In the genomic region with DNA sequence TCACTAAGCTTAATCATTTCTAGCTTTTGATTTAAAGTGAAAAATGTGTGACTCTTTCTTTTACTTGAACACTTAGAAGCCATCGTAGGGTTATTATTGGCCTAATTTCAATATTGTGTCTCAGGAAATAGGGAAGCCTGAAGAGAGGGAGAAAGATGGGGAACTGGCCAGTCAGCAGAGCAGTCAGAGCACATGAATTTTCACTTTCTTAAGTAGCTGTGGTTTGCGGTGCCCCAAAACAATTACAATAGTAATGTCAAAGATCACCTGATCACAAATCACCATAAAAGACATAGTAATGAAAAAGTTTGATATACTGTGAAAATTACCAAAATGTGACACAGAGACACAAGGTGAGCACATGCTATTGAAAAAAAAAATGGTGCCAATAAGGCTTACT, we compare ENCODE assay signal across 22 cellular contexts. TPM values are rescaled to one million over a fixed set of nuclear protein-coding genes. Genes with fewer than 3 reads are reported as not detected.
DNase-seq lines count a peak whose midpoint lies in the region; ATAC-seq and TF ChIP-seq lines count a peak whose summit lies in the region.
"Had no signal": no experiment of that assay in that cellular context is flagged by ENCODE, and none has a peak within 500 bp of the region (broad histone marks: within the 10 kb centered on the region; RNA-seq: fewer than 3 reads in every experiment).

No MANE protein-coding gene starts in this region.

- H3K4me1 Mint-ChIP-seq in CD14-positive monocyte: peaks cover 5% of the 10 kb centered on the region
- H3K4me1 Mint-ChIP-seq in activated T-helper 1 cell treated with anti-CD3 and anti-CD28 coated beads, Interleukin-12 subunit alpha, Interleukin-12 subunit beta, Interleukin-2, Interleukin-4 antibody, amounts not matched to agents 30 ng/mL and 10 ng/mL and 1 ng/mL, durations not matched to agents 14 hours and 24 hours and 36 hours (ENCODE audit: low read depth): peaks cover 12% of the 10 kb centered on the region
- H3K4me1 Mint-ChIP-seq in glutamatergic neuron (ENCODE audit: low read depth, unreplicated experiment): peaks cover 2% of the 10 kb centered on the region

- no peak for DNase-seq in CD14-positive monocyte (ENCODE audit: low spot score)
- DNase-seq in activated T-helper 1 cell treated with anti-CD3 and anti-CD28 coated beads, Interleukin-12 subunit alpha, Interleukin-12 subunit beta, Interleukin-2, Interleukin-4 antibody, amounts not matched to agents 30 ng/mL and 10 ng/mL and 1 ng/mL, durations not matched to agents 14 hours and 24 hours and 36 hours (ENCODE audit: low spot score): no peak
- DNase-seq in glutamatergic neuron: no peak
- no peak for DNase-seq in left colon
- DNase-seq in NCI-H2029 (lab: John Stamatoyannopoulos, UW): no peak
- DNase-seq: activated naive CD8-positive, alpha-beta T cell treated with anti-CD3 and anti-CD28 coated beads for 36 hours; MG63; naive thymus-derived CD8-positive, alpha-beta T cell; NCI-H146; NCI-H2171 treated with DMSO at 0.1 percent for 48 hours; NCI-H69; pancreas; uterus had no signal

- intact Hi-C loops in CD14-positive monocyte (cut with micrococcal nuclease): no loop called here
- intact Hi-C loops in activated T-helper 1 cell treated with anti-CD3 and anti-CD28 coated beads, Interleukin-12 subunit alpha, Interleukin-12 subunit beta, Interleukin-2, Interleukin-4 antibody, amounts not matched to agents 30 ng/mL and 10 ng/mL and 1 ng/mL, durations not matched to agents 14 hours and 24 hours and 36 hours (cut with micrococcal nuclease): no loop called here
- intact Hi-C loops in left colon (cut with DNase I, micrococcal nuclease): no loop called here

- ATAC-seq in GM18909 (IDR thresholded peaks at IDR 0.05; ENCODE audit: poor library complexity, unreplicated experiment): peak; percentile 86
- peak; percentile 80 for ATAC-seq in HG02885 (IDR thresholded peaks at IDR 0.05; ENCODE audit: poor library complexity, unreplicated experiment)
- ATAC-seq in GM18907 (IDR thresholded peaks at IDR 0.05; ENCODE audit: unreplicated experiment): no peak
- no peak for ATAC-seq in left colon
- ATAC-seq: A549; activated CD4-positive, CD25-positive, alpha-beta regulatory T cell treated with anti-CD3 and anti-CD28 coated beads, Interleukin-2, amount 50 U/mL, for 24 hours; naive thymus-derived CD8-positive, alpha-beta T cell; pancreas; Right ventricle myocardium inferior; sciatic nerve had no signal

- peaks cover 0 to 2% (median 0%) of the 10 kb centered on the region in 7 donors for H3K9me3 Mint-ChIP-seq in CD14-positive monocyte
- H3K9me3 Mint-ChIP-seq in activated T-helper 1 cell treated with anti-CD3 and anti-CD28 coated beads, Interleukin-12 subunit alpha, Interleukin-12 subunit beta, Interleukin-2, Interleukin-4 antibody, amounts not matched to agents 30 ng/mL and 10 ng/mL and 1 ng/mL, durations not matched to agents 14 hours and 24 hours and 36 hours: no peaks in the 10 kb centered on the region
- H3K9me3 Mint-ChIP-seq in glutamatergic neuron (ENCODE audit: unreplicated experiment): no peaks in the 10 kb centered on the region
- H3K9me3 Mint-ChIP-seq: activated naive CD8-positive, alpha-beta T cell treated with anti-CD3 and anti-CD28 coated beads for 36 hours; naive thymus-derived CD8-positive, alpha-beta T cell had no signal

- H3K36me3 Mint-ChIP-seq in CD14-positive monocyte: peaks cover 58 to 67% of the 10 kb centered on the region in 2 donors
- peaks cover 46% of the 10 kb centered on the region for H3K36me3 Mint-ChIP-seq in activated T-helper 1 cell treated with anti-CD3 and anti-CD28 coated beads, Interleukin-12 subunit alpha, Interleukin-12 subunit beta, Interleukin-2, Interleukin-4 antibody, amounts not matched to agents 30 ng/mL and 10 ng/mL and 1 ng/mL, durations not matched to agents 14 hours and 24 hours and 36 hours (ENCODE audit: low read depth)
- no peaks in the 10 kb centered on the region for H3K36me3 Mint-ChIP-seq in glutamatergic neuron (ENCODE audit: unreplicated experiment)

- no peak overlapping the region for H3K4me3 Mint-ChIP-seq in CD14-positive monocyte
- no peak overlapping the region for H3K4me3 Mint-ChIP-seq in activated T-helper 1 cell treated with anti-CD3 and anti-CD28 coated beads, Interleukin-12 subunit alpha, Interleukin-12 subunit beta, Interleukin-2, Interleukin-4 antibody, amounts not matched to agents 30 ng/mL and 10 ng/mL and 1 ng/mL, durations not matched to agents 14 hours and 24 hours and 36 hours
- no peak overlapping the region for H3K4me3 Mint-ChIP-seq in glutamatergic neuron (ENCODE audit: unreplicated experiment)
- H3K4me3 Mint-ChIP-seq: activated naive CD8-positive, alpha-beta T cell treated with anti-CD3 and anti-CD28 coated beads for 36 hours; naive thymus-derived CD8-positive, alpha-beta T cell had no signal

- H3K27me3 Mint-ChIP-seq in CD14-positive monocyte (ENCODE audit: low read depth in 3 of 3) (no peaks in the 10 kb centered on the region), glutamatergic neuron (ENCODE audit: unreplicated experiment) (no peaks in the 10 kb centered on the region)
- no peaks in the 10 kb centered on the region for H3K27me3 Mint-ChIP-seq in activated T-helper 1 cell treated with anti-CD3 and anti-CD28 coated beads, Interleukin-12 subunit alpha, Interleukin-12 subunit beta, Interleukin-2, Interleukin-4 antibody, amounts not matched to agents 30 ng/mL and 10 ng/mL and 1 ng/mL, durations not matched to agents 14 hours and 24 hours and 36 hours (ENCODE audit: insufficient read depth)
- H3K27me3 Mint-ChIP-seq: activated naive CD8-positive, alpha-beta T cell treated with anti-CD3 and anti-CD28 coated beads for 36 hours; naive thymus-derived CD8-positive, alpha-beta T cell had no signal

- TF ChIP-seq CTCF in CD14-positive monocyte (IDR thresholded peaks at IDR 0.05): no peak
- no peak for TF ChIP-seq CTCF in glutamatergic neuron (IDR thresholded peaks at IDR 0.05; ENCODE audit: partially characterized antibody, unreplicated experiment)

- H3K27ac Mint-ChIP-seq in CD14-positive monocyte (peak overlapping the region in 5 of 7 donors; percentile 24 to 70 (median 59)), glutamatergic neuron (ENCODE audit: unreplicated experiment) (no peak overlapping the region)
- peak overlapping the region; percentile 11 for H3K27ac Mint-ChIP-seq in activated T-helper 1 cell treated with anti-CD3 and anti-CD28 coated beads, Interleukin-12 subunit alpha, Interleukin-12 subunit beta, Interleukin-2, Interleukin-4 antibody, amounts not matched to agents 30 ng/mL and 10 ng/mL and 1 ng/mL, durations not matched to agents 14 hours and 24 hours and 36 hours
- H3K27ac Mint-ChIP-seq: activated naive CD8-positive, alpha-beta T cell treated with anti-CD3 and anti-CD28 coated beads for 36 hours had no signal

RNA-seq across cellular contexts. Expression of gene CENPC, which starts 45.5 kb away (rescaled TPM):
- polyA plus RNA-seq in CD14-positive monocyte: 1 to 10 TPM; 6.3 to 7.2 TPM
- 27.7 and 29.2 TPM in 2 replicates for total RNA-seq in activated T-helper 1 cell treated with anti-CD3 and anti-CD28 coated beads, Interleukin-12 subunit alpha, Interleukin-12 subunit beta, Interleukin-2, Interleukin-4 antibody, amounts not matched to agents 30 ng/mL and 10 ng/mL and 1 ng/mL, durations not matched to agents 14 hours and 24 hours and 36 hours
- 32.1 TPM for total RNA-seq in glutamatergic neuron (ENCODE audit: unreplicated experiment)
- total RNA-seq in left colon: 10 to 100 TPM; 14.7 to 16.7 TPM

RNA-seq across cellular contexts. Expression of gene STAP1, which starts 58.7 kb away (rescaled TPM):
- under 1 TPM in 1 of 2 donors, not detected in 1; 0.14 TPM for polyA plus RNA-seq in CD14-positive monocyte
- total RNA-seq in activated T-helper 1 cell treated with anti-CD3 and anti-CD28 coated beads, Interleukin-12 subunit alpha, Interleukin-12 subunit beta, Interleukin-2, Interleukin-4 antibody, amounts not matched to agents 30 ng/mL and 10 ng/mL and 1 ng/mL, durations not matched to agents 14 hours and 24 hours and 36 hours: 19.2 and 19.7 TPM in 2 replicates
- not detected for total RNA-seq in glutamatergic neuron (ENCODE audit: unreplicated experiment)
- under 1 TPM; 0.24 to 0.84 TPM for total RNA-seq in left colon
- total RNA-seq: fibroblast of lung, H1, Right ventricle myocardium inferior had no signal
- polyA plus RNA-seq: A549, fibroblast of lung, H1 had no signal

Comparison
In these comparisons a context has a peak if more than half of its experiments do, and no peak if none do; other contexts are left out.
1. ATAC-seq: peak in GM18909 (single experiment) and HG02885 (single experiment); none in GM18907 (single experiment) and left colon (single experiment).
2. RNA of gene STAP1, which starts 58.7 kb away (total RNA-seq): 19.2 to 19.7 TPM in activated T-helper 1 cell treated with anti-CD3 and anti-CD28 coated beads, Interleukin-12 subunit alpha, Interleukin-12 subunit beta, Interleukin-2, Interleukin-4 antibody, amounts not matched to agents 30 ng/mL and 10 ng/mL and 1 ng/mL, durations not matched to agents 14 hours and 24 hours and 36 hours; 0.24 to 0.84 TPM in left colon and not detected in glutamatergic neuron (single experiment); every median in the first group is over 10 times any median in the second.